ENCODE assay signal across 8 cellular contexts in the genomic region with DNA sequence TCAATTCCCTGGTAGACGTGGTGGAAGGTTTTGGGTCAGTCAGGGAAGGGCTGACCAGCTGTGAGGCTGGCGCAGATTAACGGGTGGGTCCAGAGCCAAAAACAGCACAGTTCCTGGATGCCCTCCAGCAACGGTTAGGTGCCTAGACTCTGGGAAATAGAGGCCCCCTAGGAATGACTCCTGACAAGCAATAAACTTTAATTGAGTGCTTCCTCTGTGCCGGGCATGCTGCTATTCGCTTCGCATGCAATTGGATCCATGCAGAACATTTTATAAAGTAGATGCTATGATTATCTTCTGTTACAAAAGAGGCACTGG. TPM values are rescaled to one million over a fixed set of nuclear protein-coding genes. Genes with fewer than 3 reads are reported as not detected.
A peak's percentile ranks its signal among the peaks of the same experiment; 100 is the strongest.
DNase-seq lines count a peak whose midpoint lies in the region; ATAC-seq and TF ChIP-seq lines count a peak whose summit lies in the region.

No MANE protein-coding gene starts in this region.

- H3K4me3 ChIP-seq in lower lobe of right lung (peak overlapping the region; percentile 74), tibial nerve (peak overlapping the region; percentile 54 to 78 (median 61))

- no peak for TF ChIP-seq EP300 in tibial nerve (IDR thresholded peaks at IDR 0.05)

- TF ChIP-seq CTCF in lower lobe of right lung (IDR thresholded peaks at IDR 0.05), result no peak
- no peak for TF ChIP-seq CTCF in tibial nerve (IDR thresholded peaks at IDR 0.05)

- WGBS in tibial nerve, 2 donors, result 5 to 25% methylated on average over 7 of the region's 7 CpGs

- intact Hi-C loops in lower lobe of right lung (cut with DNase I), result no loop called here

- H3K36me3 ChIP-seq in lower lobe of right lung (peaks cover 12% of the 10 kb centered on the region), tibial nerve (peaks cover 0 to 20% (median 0%) of the 10 kb centered on the region in 3 donors)

- no peak for ATAC-seq in lower lobe of right lung
- ATAC-seq in HG03442 (IDR thresholded peaks at IDR 0.05; ENCODE audit: unreplicated experiment), result no peak

- no peaks in the 10 kb centered on the region for H3K27me3 ChIP-seq in lower lobe of right lung (ENCODE audit: low read depth)
- peaks cover 0 to 3% of the 10 kb centered on the region in 2 donors for H3K27me3 ChIP-seq in tibial nerve

- H3K27ac ChIP-seq in cingulate gyrus (ENCODE audit: low read depth, low read length), result peak overlapping the region; percentile 20
- peak overlapping the region; percentile 94 for H3K27ac ChIP-seq in lower lobe of right lung
- peak overlapping the region; percentile 81 to 97 (median 92) for H3K27ac ChIP-seq in tibial nerve

- peaks cover 30% of the 10 kb centered on the region for H3K4me1 ChIP-seq in lower lobe of right lung
- H3K4me1 ChIP-seq in tibial nerve, result peaks cover 0 to 34% (median 3%) of the 10 kb centered on the region in 4 donors

- H3K9me3 ChIP-seq in lower lobe of right lung, result no peaks in the 10 kb centered on the region
- H3K9me3 ChIP-seq in tibial nerve, result no peaks in the 10 kb centered on the region

- peak; percentile 49 for DNase-seq in GM04503 (ENCODE audit: low read depth)
- peak; percentile 4 for DNase-seq in NCI-H2196 treated with DMSO at 0.1 percent for 48 hours (lab: John Stamatoyannopoulos, UW; ENCODE audit: unreplicated experiment)
- no peak for DNase-seq in lower lobe of right lung
- DNase-seq in tibial nerve (ENCODE audit: low spot score in 2 of 2), result peak; percentile 29 to 42
- no peak for DNase-seq in NCI-H1436 treated with DMSO at 0.1 percent for 48 hours (lab: John Stamatoyannopoulos, UW)
- no peak for DNase-seq in NCI-H128 (lab: John Stamatoyannopoulos, UW; ENCODE audit: unreplicated experiment)

- no peak for TF ChIP-seq POLR2A in tibial nerve (IDR thresholded peaks at IDR 0.05)

RNA-seq across cellular contexts. Expression of gene ZNF449, which starts 0.7 kb away (rescaled TPM):
- total RNA-seq in lower lobe of right lung, result 5.1 TPM
- total RNA-seq in tibial nerve, result 10 to 100 TPM in 3 of 4 donors, 1 to 10 TPM in 1; 8.2 to 13.2 (median 11.8) TPM

RNA-seq across cellular contexts. Expression of gene ZNF75D, which starts 1.4 kb away (rescaled TPM):
- total RNA-seq in lower lobe of right lung (10.3 TPM), tibial nerve (10 to 100 TPM in 3 of 4 donors, 1 to 10 TPM in 1; 7.6 to 11.8 (median 10.9) TPM)

RNA-seq across cellular contexts. Expression of gene ETDC, which starts 36.0 kb away (rescaled TPM):
- total RNA-seq in lower lobe of right lung, result not detected
- total RNA-seq in tibial nerve, result not detected

Comparison
In these comparisons a context has a peak if more than half of its experiments do, and no peak if none do; other contexts are left out.
1. DNase-seq: peak in GM04503 (single experiment), NCI-H2196 treated with DMSO at 0.1 percent for 48 hours (single experiment) and tibial nerve (2 of 2); none in lower lobe of right lung (single experiment), NCI-H1436 treated with DMSO at 0.1 percent for 48 hours (single experiment) and NCI-H128 (single experiment).
2. H3K27ac ChIP-seq: peak in every context shown above with its lines; median percentile 94 in lower lobe of right lung; 92 in tibial nerve; 20 in cingulate gyrus.